Comparison of ENCODE assay signal across 29 cellular contexts in genomic region chr3:66671348-66671747, GRCh38.
"Had no signal": no experiment of that assay in that cellular context is flagged by ENCODE, and none has a peak within 500 bp of the region (broad histone marks: within the 10 kb centered on the region; RNA-seq: fewer than 3 reads in every experiment).

No MANE protein-coding gene starts in this region.

- H3K27ac ChIP-seq: colonic mucosa, foreskin keratinocyte, gastroesophageal sphincter, heart left ventricle, left lung, neural progenitor cell, parathyroid adenoma, right lobe of liver, thoracic aorta, transverse colon, upper lobe of right lung, uterus had no signal

- H3K4me2 ChIP-seq: neural progenitor cell had no signal

- H3K9me3 Mint-ChIP-seq: dendritic cell treated with granulocyte-macrophage colony-stimulating factor and Interleukin-4, amounts not matched to agents 40 ng/mL and 50 ng/mL, for 4 days; effector memory CD8-positive, alpha-beta T cell; nephron; neural progenitor cell; stimulated activated naive CD8-positive, alpha-beta T cell treated with anti-CD3 and anti-CD28 coated beads, Interleukin-15, Interleukin-2, amounts not matched to agents 100 ng/mL and 50 ng/mL, for 24 hours had no signal

- H2AFZ ChIP-seq: neural progenitor cell, parathyroid adenoma had no signal

- H3K4me3 Mint-ChIP-seq: dendritic cell treated with granulocyte-macrophage colony-stimulating factor and Interleukin-4, amounts not matched to agents 40 ng/mL and 50 ng/mL, for 4 days; effector memory CD8-positive, alpha-beta T cell; naive thymus-derived CD4-positive, alpha-beta T cell; nephron; neural progenitor cell; stimulated activated naive B cell treated with anti-CD40 and anti-IgM and Interleukin-4, amounts not matched to agents 10 μg/mL and 1 μg/mL and 100 μg/mL, for 72 hours; stimulated activated naive CD8-positive, alpha-beta T cell treated with anti-CD3 and anti-CD28 coated beads, Interleukin-15, Interleukin-2, amounts not matched to agents 100 ng/mL and 50 ng/mL, for 24 hours had no signal

- H3K36me3 ChIP-seq: colonic mucosa, gastroesophageal sphincter, heart left ventricle, left lung, neural progenitor cell, right lobe of liver, thoracic aorta, transverse colon, upper lobe of right lung, uterus had no signal

- DNase-seq: colonic mucosa; effector memory CD8-positive, alpha-beta T cell; foreskin keratinocyte; heart left ventricle; hippocampal formation; left cardiac atrium; left lung; mammary epithelial cell; mesendoderm; midbrain; right lobe of liver; small intestine; stimulated activated CD4-positive, alpha-beta T cell treated with anti-CD3 and anti-CD28 coated beads, Interleukin-15, amount 100 ng/mL, for 24 hours; stimulated activated CD4-positive, alpha-beta T cell treated with anti-CD3 and anti-CD28 coated beads, Interleukin-2, amount 100 ng/mL, for 48 hours; stimulated activated naive B cell treated with anti-CD40 and anti-IgM and Interleukin-4, amounts not matched to agents 10 μg/mL and 1 μg/mL and 100 μg/mL, for 72 hours; transverse colon; upper lobe of right lung; uterus had no signal

- H3K4me1 ChIP-seq: colonic mucosa, foreskin keratinocyte, gastroesophageal sphincter, left lung, parathyroid adenoma, right lobe of liver, transverse colon, upper lobe of right lung, uterus had no signal

- FAIRE-seq: endometrium, islet of Langerhans, small intestine had no signal

- H3K9ac ChIP-seq: neural progenitor cell, parathyroid adenoma had no signal

- H3K36me3 Mint-ChIP-seq: naive thymus-derived CD4-positive, alpha-beta T cell; neural progenitor cell; stimulated activated naive B cell treated with anti-CD40 and anti-IgM and Interleukin-4, amounts not matched to agents 10 μg/mL and 1 μg/mL and 100 μg/mL, for 72 hours had no signal

- ATAC-seq: effector memory CD8-positive, alpha-beta T cell; foreskin keratinocyte; gastroesophageal sphincter; left lung; naive thymus-derived CD4-positive, alpha-beta T cell; right lobe of liver; stimulated activated naive B cell treated with anti-CD40 and anti-IgM and Interleukin-4, amounts not matched to agents 10 μg/mL and 1 μg/mL and 100 μg/mL, for 72 hours; upper lobe of right lung had no signal

- H3K4me3 ChIP-seq: colonic mucosa, gastroesophageal sphincter, heart left ventricle, left lung, neural progenitor cell, right lobe of liver, thoracic aorta, transverse colon, upper lobe of right lung, uterus had no signal

- H3K9me3 ChIP-seq: colonic mucosa, gastroesophageal sphincter, heart left ventricle, left lung, right lobe of liver, thoracic aorta, transverse colon, upper lobe of right lung, uterus had no signal

- H3K79me2 ChIP-seq: parathyroid adenoma had no signal

- H3K27me3 ChIP-seq: colonic mucosa, gastroesophageal sphincter, heart left ventricle, left lung, neural progenitor cell, right lobe of liver, transverse colon, upper lobe of right lung, uterus had no signal

- H3K27ac Mint-ChIP-seq: dendritic cell treated with granulocyte-macrophage colony-stimulating factor and Interleukin-4, amounts not matched to agents 40 ng/mL and 50 ng/mL, for 4 days; effector memory CD8-positive, alpha-beta T cell; naive thymus-derived CD4-positive, alpha-beta T cell; nephron; neural progenitor cell; progenitor cell of endocrine pancreas; stimulated activated naive B cell treated with anti-CD40 and anti-IgM and Interleukin-4, amounts not matched to agents 10 μg/mL and 1 μg/mL and 100 μg/mL, for 72 hours; stimulated activated naive CD8-positive, alpha-beta T cell treated with anti-CD3 and anti-CD28 coated beads, Interleukin-15, Interleukin-2, amounts not matched to agents 100 ng/mL and 50 ng/mL, for 24 hours had no signal

- H3K4me1 Mint-ChIP-seq: stimulated activated naive B cell treated with anti-CD40 and anti-IgM and Interleukin-4, amounts not matched to agents 10 μg/mL and 1 μg/mL and 100 μg/mL, for 72 hours had no signal
